ENCODE assay signal across 9 cellular contexts in the genomic region with DNA sequence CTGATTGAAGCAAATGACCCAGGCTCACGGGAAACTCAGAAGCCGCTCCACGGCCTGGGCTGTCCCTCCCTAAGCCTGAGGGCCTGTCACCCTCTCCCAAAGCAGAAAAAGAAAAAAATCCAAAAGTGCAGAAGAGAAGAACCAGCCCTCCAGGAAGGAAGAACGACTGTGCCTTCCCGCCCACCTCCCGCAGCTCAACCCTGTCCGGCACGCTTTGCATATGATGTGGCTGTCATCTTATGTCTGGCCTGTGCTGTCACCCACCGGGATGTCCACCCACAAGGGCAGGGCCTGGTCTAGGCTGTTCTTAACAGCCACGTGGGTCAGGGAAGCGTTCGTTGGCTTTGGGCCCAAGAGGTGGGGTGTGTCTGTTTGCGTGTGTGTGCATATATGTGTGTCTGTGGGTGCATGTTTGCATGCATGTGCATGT. TPM values are rescaled to one million over a fixed set of nuclear protein-coding genes. Genes with fewer than 3 reads are reported as not detected.
DNase-seq lines count a peak whose midpoint lies in the region; ATAC-seq and TF ChIP-seq lines count a peak whose summit lies in the region.
"Had no signal": no experiment of that assay in that cellular context is flagged by ENCODE, and none has a peak within 500 bp of the region (broad histone marks: within the 10 kb centered on the region; RNA-seq: fewer than 3 reads in every experiment).

No MANE protein-coding gene starts in this region.

- no peak for ATAC-seq in activated naive CD4-positive, alpha-beta T cell treated with anti-CD3 and anti-CD28 coated beads, Interleukin-2, amount 50 U/mL, for 72 hours
- no peak for ATAC-seq in upper lobe of left lung (ENCODE audit: low FRiP score in 2 of 2)
- ATAC-seq in HG03565 (IDR thresholded peaks at IDR 0.05; ENCODE audit: unreplicated experiment): no peak
- no peak for ATAC-seq in GM21529 (IDR thresholded peaks at IDR 0.05; ENCODE audit: unreplicated experiment)

- WGBS in upper lobe of left lung, 2 donors: 35 to 40% methylated on average over 8 to 13 of the region's 13 CpGs

- H3K27me3 Mint-ChIP-seq in activated naive CD4-positive, alpha-beta T cell treated with anti-CD3 and anti-CD28 coated beads, Interleukin-2, amount 50 U/mL, for 24 hours: no peaks in the 10 kb centered on the region
- no peaks in the 10 kb centered on the region for H3K27me3 Mint-ChIP-seq in MCF 10A (ENCODE audit: insufficient read depth, unreplicated experiment)

- no peak for DNase-seq in activated naive CD4-positive, alpha-beta T cell treated with anti-CD3 and anti-CD28 coated beads, Interleukin-2, amount 50 U/mL, for 72 hours (ENCODE audit: low spot score in 2 of 2)
- DNase-seq in MCF 10A (ENCODE audit: unreplicated experiment) (peak; percentile 60), upper lobe of left lung (no peak), NCI-H2227 (lab: John Stamatoyannopoulos, UW; ENCODE audit: unreplicated experiment) (no peak)
- DNase-seq: stimulated activated CD8-positive, alpha-beta memory T cell treated with anti-CD3 and anti-CD28 coated beads, Interleukin-4, amount 100 ng/mL, for 48 hours had no signal

- H3K9me3 Mint-ChIP-seq in activated naive CD4-positive, alpha-beta T cell treated with anti-CD3 and anti-CD28 coated beads, Interleukin-2, amount 50 U/mL, for 24 hours: no peaks in the 10 kb centered on the region
- peaks cover 0 to 6% of the 10 kb centered on the region in 2 donors for H3K9me3 Mint-ChIP-seq in activated naive CD4-positive, alpha-beta T cell treated with anti-CD3 and anti-CD28 coated beads, Interleukin-2, amount 50 U/mL, for 72 hours
- no peaks in the 10 kb centered on the region for H3K9me3 Mint-ChIP-seq in MCF 10A (ENCODE audit: unreplicated experiment)

- no TSS peak for BruUV-seq in MCF 10A (replicated peaks; lab: Mats Ljungman, UMichigan)

- H3K36me3 ChIP-seq in mucosa of rectum (ENCODE audit: control insufficient read depth in 2 of 2, insufficient read depth in 2 of 2, low read length in 2 of 2) (peaks cover 46 to 51% of the 10 kb centered on the region in 2 donors), upper lobe of left lung (peaks cover 11 to 56% (median 47%) of the 10 kb centered on the region in 4 donors)

- no peaks in the 10 kb centered on the region for H3K27me3 ChIP-seq in mucosa of rectum (ENCODE audit: control insufficient read depth in 2 of 2, insufficient read depth in 2 of 2, low read length in 2 of 2)
- H3K27me3 ChIP-seq in upper lobe of left lung: no peaks in the 10 kb centered on the region

- H3K4me3 Mint-ChIP-seq in activated naive CD4-positive, alpha-beta T cell treated with anti-CD3 and anti-CD28 coated beads, Interleukin-2, amount 50 U/mL, for 24 hours: no peak overlapping the region
- peak overlapping the region; percentile 56 for H3K4me3 Mint-ChIP-seq in MCF 10A (ENCODE audit: unreplicated experiment)

- H3K9ac ChIP-seq in mucosa of rectum (ENCODE audit: low read depth in 1 of 2, low read length in 2 of 2): peak overlapping the region; percentile 63 to 65

- H3K4me3 ChIP-seq in mucosa of rectum (ENCODE audit: low read length in 2 of 2) (peak overlapping the region; percentile 26 to 46), upper lobe of left lung (peak overlapping the region in 1 of 4 donors; percentile 15)

- peak overlapping the region; percentile 93 to 96 for H3K27ac ChIP-seq in mucosa of rectum (ENCODE audit: low read depth in 2 of 2, low read length in 2 of 2)
- H3K27ac ChIP-seq in upper lobe of left lung: peak overlapping the region; percentile 67 to 82 (median 74)

- H3K4me1 ChIP-seq in mucosa of rectum (ENCODE audit: control insufficient read depth in 2 of 2, insufficient read depth in 2 of 2, low read length in 2 of 2) (peaks cover 43 to 59% of the 10 kb centered on the region in 2 donors), upper lobe of left lung (peaks cover 24 to 68% (median 33%) of the 10 kb centered on the region in 4 donors)

- TF ChIP-seq POLR2A in upper lobe of left lung (IDR thresholded peaks at IDR 0.05): no peak

- no peak for TF ChIP-seq EP300 in upper lobe of left lung (IDR thresholded peaks at IDR 0.05)

- H3K9me3 ChIP-seq in mucosa of rectum (ENCODE audit: control insufficient read depth in 2 of 2, low read length in 2 of 2) (no peaks in the 10 kb centered on the region), upper lobe of left lung (no peaks in the 10 kb centered on the region)

- TF ChIP-seq CTCF in MCF 10A (IDR thresholded peaks at IDR 0.05; ENCODE audit: unreplicated experiment): no peak
- TF ChIP-seq CTCF in upper lobe of left lung (IDR thresholded peaks at IDR 0.05): no peak

- CTCF ChIA-PET in MCF 10A (lab: Yijun Ruan, JAX): interaction anchor here (0.6 kb wide), 1 partner anchor 10 kb away, joined by 3 read pairs; no protein-coding TSS in a partner anchor

- POLR2A ChIA-PET in MCF 10A (lab: Yijun Ruan, JAX): interaction anchor here (0.9 to 1.1 kb wide), 3 partner anchors 8 to 11 kb away, joined by 4 to 6 read pairs (median 5); no protein-coding TSS in a partner anchor

- intact Hi-C loops in MCF 10A (cut with micrococcal nuclease): loop anchor here (1.0 to 5.0 kb wide), 2 partner anchors 8 to 46 kb away; a partner anchor contains a TSS

- H3K4me1 Mint-ChIP-seq in activated naive CD4-positive, alpha-beta T cell treated with anti-CD3 and anti-CD28 coated beads, Interleukin-2, amount 50 U/mL, for 24 hours: peaks cover 43% of the 10 kb centered on the region
- H3K4me1 Mint-ChIP-seq in MCF 10A (ENCODE audit: insufficient read depth, unreplicated experiment): peaks cover 41% of the 10 kb centered on the region

- peaks cover 24% of the 10 kb centered on the region for H3K36me3 Mint-ChIP-seq in activated naive CD4-positive, alpha-beta T cell treated with anti-CD3 and anti-CD28 coated beads, Interleukin-2, amount 50 U/mL, for 24 hours
- peaks cover 17 to 25% of the 10 kb centered on the region in 2 donors for H3K36me3 Mint-ChIP-seq in activated naive CD4-positive, alpha-beta T cell treated with anti-CD3 and anti-CD28 coated beads, Interleukin-2, amount 50 U/mL, for 72 hours
- H3K36me3 Mint-ChIP-seq in MCF 10A (ENCODE audit: insufficient read depth, unreplicated experiment): peaks cover 89% of the 10 kb centered on the region

- peak overlapping the region; percentile 80 for H3K27ac Mint-ChIP-seq in activated naive CD4-positive, alpha-beta T cell treated with anti-CD3 and anti-CD28 coated beads, Interleukin-2, amount 50 U/mL, for 24 hours
- peak overlapping the region in 1 of 2 donors; percentile 29 for H3K27ac Mint-ChIP-seq in activated naive CD4-positive, alpha-beta T cell treated with anti-CD3 and anti-CD28 coated beads, Interleukin-2, amount 50 U/mL, for 72 hours
- H3K27ac Mint-ChIP-seq in MCF 10A (ENCODE audit: low read depth, unreplicated experiment): peak overlapping the region; percentile 78

RNA-seq across cellular contexts. Expression of a gene that starts 13.7 kb away (rescaled TPM):
- total RNA-seq in activated naive CD4-positive, alpha-beta T cell treated with anti-CD3 and anti-CD28 coated beads, Interleukin-2, amount 50 U/mL, for 72 hours: 10 to 100 TPM; 23.4 to 26.0 TPM
- total RNA-seq in MCF 10A (2022) (32.7 and 35.1 TPM in 2 replicates), upper lobe of left lung (100 to 1,000 TPM in 1 of 6 donors, 10 to 100 TPM in 5; 54.1 to 131 (median 72.6) TPM)

RNA-seq across cellular contexts. Expression of a gene that starts 45.5 kb away (rescaled TPM):
- total RNA-seq in activated naive CD4-positive, alpha-beta T cell treated with anti-CD3 and anti-CD28 coated beads, Interleukin-2, amount 50 U/mL, for 72 hours: 10 to 100 TPM; 28.0 to 30.6 TPM
- total RNA-seq in MCF 10A (2022): 15.1 and 31.4 TPM in 2 replicates
- total RNA-seq in upper lobe of left lung: 10 to 100 TPM; 13.7 to 53.4 (median 21.9) TPM
